In the genomic region with DNA sequence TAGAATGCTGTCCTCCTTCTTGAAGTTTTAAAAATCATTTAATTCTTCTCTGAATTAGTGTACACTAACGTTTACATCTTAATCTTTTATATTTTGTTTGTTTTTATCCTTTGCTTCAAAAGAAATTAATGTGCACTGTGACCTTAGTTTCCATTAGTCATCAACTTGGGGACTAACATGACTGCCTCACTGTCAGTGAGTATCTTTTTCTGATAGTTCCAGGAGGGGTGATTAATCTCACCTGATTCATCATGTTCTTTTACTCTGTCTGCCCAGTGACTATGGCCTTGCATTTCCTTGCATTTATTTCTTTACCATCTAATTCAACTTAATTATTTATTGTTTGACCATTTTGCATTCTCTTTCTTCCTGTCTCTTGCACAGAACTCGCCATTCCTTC, we compare ENCODE assay signal across 19 cellular contexts. TPM values are rescaled to one million over a fixed set of nuclear protein-coding genes. Genes with fewer than 3 reads are reported as not detected.
DNase-seq lines count a peak whose midpoint lies in the region; ATAC-seq and TF ChIP-seq lines count a peak whose summit lies in the region.
"Had no signal": no experiment of that assay in that cellular context is flagged by ENCODE, and none has a peak within 500 bp of the region (broad histone marks: within the 10 kb centered on the region; RNA-seq: fewer than 3 reads in every experiment).

No MANE protein-coding gene starts in this region.

- DNase-seq in activated naive CD4-positive, alpha-beta T cell treated with anti-CD3 and anti-CD28 coated beads for 36 hours = no peak
- DNase-seq in M059J (ENCODE audit: low read depth) (peak; percentile 63), adipocyte (ENCODE audit: low read depth) (peak; percentile 3), gastrocnemius medialis (no peak), neural progenitor cell (ENCODE audit: low spot score) (no peak), foreskin melanocyte (no peak)
- no peak for DNase-seq in stimulated activated naive CD8-positive, alpha-beta T cell treated with anti-CD3 and anti-CD28 coated beads, Interleukin-15, Interleukin-2, amounts not matched to agents 100 U/mL and 50 U/mL, for 24 hours
- DNase-seq: activated CD8-positive, alpha-beta memory T cell treated with anti-CD3 and anti-CD28 coated beads for 24 hours; activated naive CD4-positive, alpha-beta T cell treated with Interleukin-2 at 50 U/mL for 16 hours; H9; Kasumi-1; kidney; NCI-H187; stimulated activated CD4-positive, alpha-beta T cell treated with anti-CD3 and anti-CD28 coated beads, Interleukin-1b, Interleukin-23, amount 100 ng/mL, for 48 hours; testis had no signal

- H3K79me2 ChIP-seq in neural progenitor cell (ENCODE audit: low read depth) = no peaks in the 10 kb centered on the region

- H3K27ac ChIP-seq in gastrocnemius medialis = no peak overlapping the region
- H3K27ac ChIP-seq in neural progenitor cell = no peak overlapping the region
- H3K27ac ChIP-seq: breast epithelium, SJSA1, testis had no signal

- H3K9me3 Mint-ChIP-seq in activated naive CD4-positive, alpha-beta T cell treated with anti-CD3 and anti-CD28 coated beads, Interleukin-2, amount 50 U/mL, for 24 hours = no peaks in the 10 kb centered on the region
- no peaks in the 10 kb centered on the region for H3K9me3 Mint-ChIP-seq in activated naive CD4-positive, alpha-beta T cell treated with anti-CD3 and anti-CD28 coated beads for 36 hours
- no peaks in the 10 kb centered on the region for H3K9me3 Mint-ChIP-seq in neural progenitor cell
- H3K9me3 Mint-ChIP-seq: H9 had no signal

- no peaks in the 10 kb centered on the region for H3F3A ChIP-seq in neural progenitor cell (ENCODE audit: low read depth)

- no peaks in the 10 kb centered on the region for H3K36me3 ChIP-seq in adipocyte (ENCODE audit: control insufficient read depth, insufficient read depth, low read length, severe bottlenecking)
- H3K36me3 ChIP-seq in gastrocnemius medialis = no peaks in the 10 kb centered on the region
- H3K36me3 ChIP-seq in neural progenitor cell = no peaks in the 10 kb centered on the region
- H3K36me3 ChIP-seq: breast epithelium, SJSA1 had no signal

- intact Hi-C loops in activated naive CD4-positive, alpha-beta T cell treated with anti-CD3 and anti-CD28 coated beads for 36 hours (cut with micrococcal nuclease) = loop anchor here (1.0 to 5.0 kb wide), 4 partner anchors 10 to 615 kb away; no protein-coding TSS in a partner anchor
- intact Hi-C loops in gastrocnemius medialis (cut with DNase I; ENCODE audit: low total_unique reads) = no loop called here

- TF ChIP-seq POLR2A in gastrocnemius medialis (IDR thresholded peaks at IDR 0.05) = no peak

- H3K27ac Mint-ChIP-seq in activated naive CD4-positive, alpha-beta T cell treated with anti-CD3 and anti-CD28 coated beads, Interleukin-2, amount 50 U/mL, for 24 hours = peak overlapping the region; percentile 99
- H3K27ac Mint-ChIP-seq in activated naive CD4-positive, alpha-beta T cell treated with anti-CD3 and anti-CD28 coated beads for 36 hours = no peak overlapping the region
- H3K27ac Mint-ChIP-seq in neural progenitor cell = no peak overlapping the region
- H3K27ac Mint-ChIP-seq: H9 had no signal

- H3K4me2 ChIP-seq in neural progenitor cell = no peak overlapping the region

- H3K4me3 ChIP-seq in adipocyte (ENCODE audit: low read length) = no peak overlapping the region
- no peak overlapping the region for H3K4me3 ChIP-seq in gastrocnemius medialis
- H3K4me3 ChIP-seq in neural progenitor cell = no peak overlapping the region
- H3K4me3 ChIP-seq: breast epithelium, SJSA1, testis had no signal

- in situ Hi-C loops in gastrocnemius medialis (cut with MboI; ENCODE audit: low sequenced_read_pairs in 4 of 4) = loop anchor here in 2 of 4 donors (25.0 kb wide), 1 partner anchor 375 kb away; a partner anchor contains a TSS

- peak overlapping the region; percentile 74 for H3K4me3 Mint-ChIP-seq in activated naive CD4-positive, alpha-beta T cell treated with anti-CD3 and anti-CD28 coated beads, Interleukin-2, amount 50 U/mL, for 24 hours
- no peak overlapping the region for H3K4me3 Mint-ChIP-seq in activated naive CD4-positive, alpha-beta T cell treated with anti-CD3 and anti-CD28 coated beads for 36 hours
- H3K4me3 Mint-ChIP-seq in neural progenitor cell = no peak overlapping the region
- H3K4me3 Mint-ChIP-seq: H9 had no signal

- H2AFZ ChIP-seq in neural progenitor cell (replicated peaks) = no peak overlapping the region

- no peaks in the 10 kb centered on the region for H3K27me3 Mint-ChIP-seq in activated naive CD4-positive, alpha-beta T cell treated with anti-CD3 and anti-CD28 coated beads, Interleukin-2, amount 50 U/mL, for 24 hours
- H3K27me3 Mint-ChIP-seq in activated naive CD4-positive, alpha-beta T cell treated with anti-CD3 and anti-CD28 coated beads for 36 hours (ENCODE audit: low read depth) = no peaks in the 10 kb centered on the region
- H3K27me3 Mint-ChIP-seq in neural progenitor cell (ENCODE audit: insufficient read depth, low read depth) = peaks cover 4% of the 10 kb centered on the region

- CTCF ChIA-PET in activated naive CD4-positive, alpha-beta T cell treated with anti-CD3 and anti-CD28 coated beads for 36 hours (lab: Charles Lee) = no interaction called here

- no peaks in the 10 kb centered on the region for H3K9me3 ChIP-seq in adipocyte (ENCODE audit: control insufficient read depth, low read length)
- H3K9me3 ChIP-seq in gastrocnemius medialis = no peaks in the 10 kb centered on the region
- H3K9me3 ChIP-seq in neural progenitor cell (ENCODE audit: low read depth) = no peaks in the 10 kb centered on the region
- H3K9me3 ChIP-seq: breast epithelium, SJSA1, testis had no signal

- peak; percentile 81 for ATAC-seq in stimulated activated naive CD8-positive, alpha-beta T cell treated with anti-CD3 and anti-CD28 coated beads, Interleukin-15, Interleukin-2, amounts not matched to agents 100 U/mL and 50 U/mL, for 24 hours
- no peak for ATAC-seq in gastrocnemius medialis
- ATAC-seq: sciatic nerve had no signal

- H3K9ac ChIP-seq in adipocyte (ENCODE audit: low read length) = no peak overlapping the region
- no peak overlapping the region for H3K9ac ChIP-seq in neural progenitor cell

- H3K4me1 ChIP-seq in adipocyte (ENCODE audit: control insufficient read depth, insufficient read depth, low read length) (peaks cover 25% of the 10 kb centered on the region), gastrocnemius medialis (peaks cover 0 to 10% of the 10 kb centered on the region in 2 donors), neural progenitor cell (peaks cover 5% of the 10 kb centered on the region)
- H3K4me1 ChIP-seq: breast epithelium, testis had no signal

- H3K36me3 Mint-ChIP-seq in activated naive CD4-positive, alpha-beta T cell treated with anti-CD3 and anti-CD28 coated beads, Interleukin-2, amount 50 U/mL, for 24 hours = peaks cover 5% of the 10 kb centered on the region
- no peaks in the 10 kb centered on the region for H3K36me3 Mint-ChIP-seq in activated naive CD4-positive, alpha-beta T cell treated with anti-CD3 and anti-CD28 coated beads for 36 hours (ENCODE audit: low read depth)
- no peaks in the 10 kb centered on the region for H3K36me3 Mint-ChIP-seq in neural progenitor cell

- TF ChIP-seq CTCF in gastrocnemius medialis (IDR thresholded peaks at IDR 0.05 in 4 of 5, conservative IDR thresholded peaks at IDR 0.05 in 1 of 5) (no peak), neural progenitor cell (IDR thresholded peaks at IDR 0.05) (no peak)

- peaks cover 60% of the 10 kb centered on the region for H3K4me1 Mint-ChIP-seq in activated naive CD4-positive, alpha-beta T cell treated with anti-CD3 and anti-CD28 coated beads, Interleukin-2, amount 50 U/mL, for 24 hours
- peaks cover 58% of the 10 kb centered on the region for H3K4me1 Mint-ChIP-seq in activated naive CD4-positive, alpha-beta T cell treated with anti-CD3 and anti-CD28 coated beads for 36 hours (ENCODE audit: low read depth)
- H3K4me1 Mint-ChIP-seq in neural progenitor cell = no peaks in the 10 kb centered on the region

- H3K27me3 ChIP-seq in adipocyte (replicated peaks; ENCODE audit: control insufficient read depth, insufficient read depth, low read length) = no peaks in the 10 kb centered on the region
- H3K27me3 ChIP-seq in gastrocnemius medialis = no peaks in the 10 kb centered on the region
- no peaks in the 10 kb centered on the region for H3K27me3 ChIP-seq in neural progenitor cell
- H3K27me3 ChIP-seq: breast epithelium, SJSA1, testis had no signal

- H4K20me1 ChIP-seq in neural progenitor cell (ENCODE audit: low read depth) = no peaks in the 10 kb centered on the region

RNA-seq across cellular contexts. Expression of a gene that starts 33.4 kb away (rescaled TPM):
- total RNA-seq in activated naive CD4-positive, alpha-beta T cell treated with anti-CD3 and anti-CD28 coated beads for 36 hours = 10 to 100 TPM; 41.8 to 42.9 TPM
- total RNA-seq in M059J (2014; rRNA removed; shearing (Covaris generic)) = 48.0 and 65.3 TPM in 2 replicates
- 10 to 100 TPM; 56.7 to 79.1 (median 64.4) TPM for total RNA-seq in gastrocnemius medialis
- total RNA-seq in neural progenitor cell (ENCODE audit: low replicate concordance) = 0.17 and 0.37 TPM in 2 replicates

Comparison
In these comparisons a context has a peak if more than half of its experiments do, and no peak if none do; other contexts are left out.
1. DNase-seq: peak in M059J (single experiment) and adipocyte (single experiment); none in activated naive CD4-positive, alpha-beta T cell treated with anti-CD3 and anti-CD28 coated beads for 36 hours (single experiment), stimulated activated naive CD8-positive, alpha-beta T cell treated with anti-CD3 and anti-CD28 coated beads, Interleukin-15, Interleukin-2, amounts not matched to agents 100 U/mL and 50 U/mL, for 24 hours (single experiment), gastrocnemius medialis (0 of 2), neural progenitor cell (single experiment) and foreskin melanocyte (single experiment).
2. RNA of a gene that starts 33.4 kb away (total RNA-seq): 48.0 to 65.3 TPM in M059J, 56.7 to 79.1 TPM in gastrocnemius medialis and 41.8 to 42.9 TPM in activated naive CD4-positive, alpha-beta T cell treated with anti-CD3 and anti-CD28 coated beads for 36 hours; 0.17 to 0.37 TPM in neural progenitor cell; every median in the first group is over 10 times any median in the second.